ENCODE assay signal across 8 cellular contexts in the genomic region with DNA sequence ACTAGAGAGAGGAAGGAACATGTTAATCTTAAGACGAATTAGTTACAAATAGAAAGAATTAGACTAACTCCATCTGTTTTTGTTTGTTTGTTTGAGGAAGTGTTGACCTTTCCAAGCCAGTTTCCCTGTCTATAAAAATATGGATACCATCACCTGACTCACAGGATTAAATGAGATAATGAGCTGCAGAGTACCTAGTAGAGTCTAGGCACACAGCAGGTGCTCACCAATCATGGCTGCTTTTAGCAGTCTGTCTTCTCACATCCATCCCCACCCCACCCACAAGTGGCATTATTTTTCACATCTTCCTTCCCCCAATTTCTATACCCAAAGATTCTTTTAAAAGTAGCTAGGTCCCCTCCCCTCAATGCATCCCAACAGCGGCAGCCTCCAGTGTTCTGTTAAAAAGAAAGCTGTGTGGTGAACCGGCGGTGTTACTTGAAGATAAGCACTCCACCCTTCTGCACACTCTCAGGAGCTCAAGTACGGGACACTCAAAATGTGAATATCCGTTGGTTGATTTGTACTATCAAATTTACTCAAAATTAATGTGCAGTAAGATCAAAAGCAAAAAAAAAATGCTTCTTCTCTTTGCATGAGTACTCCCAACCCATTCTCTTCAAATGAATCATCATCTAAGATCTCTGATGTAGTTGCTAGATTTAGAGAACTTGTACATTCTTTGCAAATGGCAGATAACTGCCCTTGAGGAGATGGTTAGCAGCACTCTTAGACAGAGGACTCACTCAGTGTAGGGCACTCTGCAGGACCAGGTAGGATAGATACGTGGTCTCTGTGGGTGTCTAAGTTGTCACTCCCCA.
DNase-seq lines count a peak whose midpoint lies in the region; ATAC-seq, FAIRE-seq and TF ChIP-seq lines count a peak whose summit lies in the region.

No MANE protein-coding gene starts in this region.

- intact Hi-C loops in lower lobe of right lung (cut with DNase I) = no loop called here

- TF ChIP-seq CTCF in lower lobe of right lung (IDR thresholded peaks at IDR 0.05) = no peak

- no peaks in the 10 kb centered on the region for H3K36me3 ChIP-seq in lower lobe of right lung

- peak; percentile 87 for FAIRE-seq in RCC 7860 (lab: Jason Lieb, UNC)

- DNase-seq in RCC 7860 (ENCODE audit: low spot score) = peak; percentile 71
- DNase-seq in lower lobe of right lung = no peak
- DNase-seq in NOMO-1 treated with DMSO at 0.1 percent for 48 hours (lab: John Stamatoyannopoulos, UW; ENCODE audit: unreplicated experiment) = no peak
- DNase-seq in hippocampal formation (lab: John Stamatoyannopoulos, UW) = no peak
- no peak for DNase-seq in NCI-H524 (lab: John Stamatoyannopoulos, UW)
- no peak for DNase-seq in NCI-H1436 (lab: John Stamatoyannopoulos, UW)

- H3K27me3 ChIP-seq in lower lobe of right lung (ENCODE audit: low read depth) = no peaks in the 10 kb centered on the region

- peaks cover 72% of the 10 kb centered on the region for H3K4me1 ChIP-seq in lower lobe of right lung

- H3K4me3 ChIP-seq in lower lobe of right lung = no peak overlapping the region

- no peak overlapping the region for H3K27ac ChIP-seq in lower lobe of right lung

- no peaks in the 10 kb centered on the region for H3K9me3 ChIP-seq in lower lobe of right lung

- ATAC-seq in GM18498 (IDR thresholded peaks at IDR 0.05; ENCODE audit: unreplicated experiment) (peak; percentile 66), GM21723 (IDR thresholded peaks at IDR 0.05; ENCODE audit: unreplicated experiment) (peak; percentile 74), lower lobe of right lung (peak; percentile 20 to 21)

Comparison
In these comparisons a context has a peak if more than half of its experiments do, and no peak if none do; other contexts are left out.
1. ATAC-seq: peak in every context shown above with its lines; median percentile 74 in GM21723; 66 in GM18498; 20 in lower lobe of right lung.